ENCODE assay signal across 18 cellular contexts in the genomic region with DNA sequence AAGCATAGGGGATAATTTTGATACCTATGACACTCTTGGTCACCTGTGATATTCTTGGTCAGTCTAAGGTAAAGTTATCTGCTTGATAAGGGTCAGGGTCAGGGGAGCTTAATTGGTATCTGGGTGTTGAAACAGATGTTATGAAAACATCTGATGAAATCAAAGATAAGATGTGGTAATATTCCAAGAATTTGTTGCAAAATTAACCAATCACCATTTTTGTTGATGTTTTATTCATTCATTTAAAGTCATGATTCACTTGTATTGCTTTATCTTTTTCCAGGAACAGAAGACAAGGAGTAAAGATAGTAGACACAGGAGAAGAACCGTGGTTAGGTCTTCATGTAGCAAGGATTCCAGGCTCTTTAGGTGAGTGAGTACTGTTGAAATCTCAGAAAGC.
DNase-seq lines count a peak whose midpoint lies in the region; TF ChIP-seq lines count a peak whose summit lies in the region.
"Had no signal": no experiment of that assay in that cellular context is flagged by ENCODE, and none has a peak within 500 bp of the region (broad histone marks: within the 10 kb centered on the region; RNA-seq: fewer than 3 reads in every experiment).

No MANE protein-coding gene starts in this region.

- peaks cover 2% of the 10 kb centered on the region for H3K27me3 Mint-ChIP-seq in glutamatergic neuron (ENCODE audit: unreplicated experiment)
- H3K27me3 Mint-ChIP-seq: B cell; CD4-positive, CD25-positive, alpha-beta regulatory T cell; IgD-negative memory B cell had no signal

- H3K79me2 ChIP-seq in mammary epithelial cell (ENCODE audit: insufficient read depth, low read length) = peaks cover 37% of the 10 kb centered on the region

- H3K4me1 ChIP-seq in mammary epithelial cell (ENCODE audit: insufficient read depth, low read length) = no peaks in the 10 kb centered on the region
- H3K4me1 ChIP-seq in subcutaneous abdominal adipose tissue (ENCODE audit: control insufficient read depth in 5 of 5, insufficient read depth in 5 of 5, low read length in 5 of 5) = peaks cover 0 to 3% (median 0%) of the 10 kb centered on the region in 5 donors
- H3K4me1 ChIP-seq: Caco-2 had no signal

- H2AFZ ChIP-seq in mammary epithelial cell (ENCODE audit: low read depth, low read length) = no peak overlapping the region

- in situ Hi-C loops in mammary epithelial cell (cut with MboI; ENCODE audit: low sequenced_read_pairs in 2 of 2) = no loop called here

- H3K4me2 ChIP-seq in mammary epithelial cell (ENCODE audit: insufficient read depth, low read depth, low read length) = no peak overlapping the region

- H3K4me3 Mint-ChIP-seq in glutamatergic neuron (ENCODE audit: unreplicated experiment) = no peak overlapping the region
- H3K4me3 Mint-ChIP-seq: B cell; CD4-positive, CD25-positive, alpha-beta regulatory T cell; IgD-negative memory B cell had no signal

- no peaks in the 10 kb centered on the region for H4K20me1 ChIP-seq in mammary epithelial cell (ENCODE audit: insufficient read depth, low read length)

- no peak overlapping the region for H3K27ac Mint-ChIP-seq in glutamatergic neuron (ENCODE audit: unreplicated experiment)
- H3K27ac Mint-ChIP-seq: B cell; CD4-positive, CD25-positive, alpha-beta regulatory T cell; IgD-negative memory B cell had no signal

- H3K4me1 Mint-ChIP-seq in glutamatergic neuron (ENCODE audit: low read depth, unreplicated experiment) = peaks cover 5% of the 10 kb centered on the region
- H3K4me1 Mint-ChIP-seq: B cell; CD4-positive, CD25-positive, alpha-beta regulatory T cell; IgD-negative memory B cell had no signal

- H3K9ac ChIP-seq in mammary epithelial cell (ENCODE audit: insufficient read depth, low read length) = no peak overlapping the region
- H3K9ac ChIP-seq in subcutaneous abdominal adipose tissue (ENCODE audit: low read length in 5 of 5) = peak overlapping the region in 1 of 5 donors; percentile 46

- dilution Hi-C loops in mammary epithelial cell (cut with HindIII; ENCODE audit: low sequenced_read_pairs) = no loop called here

- peaks cover 2% of the 10 kb centered on the region for H3K9me3 Mint-ChIP-seq in glutamatergic neuron (ENCODE audit: unreplicated experiment)

- intact Hi-C loops in mammary epithelial cell (cut with micrococcal nuclease) = no loop called here

- DNase-seq in NCI-H226 = peak; percentile 29
- no peak for DNase-seq in mammary epithelial cell
- peak; percentile 54 for DNase-seq in iris pigment epithelial cell (ENCODE audit: low read depth)
- DNase-seq in NCI-H1092 (lab: John Stamatoyannopoulos, UW) = no peak
- DNase-seq in glutamatergic neuron = no peak
- DNase-seq in NOMO-1 treated with dmso at 0.1 percent for 144 hours (lab: John Stamatoyannopoulos, UW; ENCODE audit: unreplicated experiment) = no peak
- DNase-seq: Caco-2; CD4-positive, CD25-positive, alpha-beta regulatory T cell; Kasumi-1; MV-4-11; NCI-H1417 treated with DMSO at 0.1 percent for 48 hours; NCI-H1930; NCI-H446; NCI-H748 treated with DMSO at 0.1 percent for 48 hours; PC-3 had no signal

- 100% methylated on average over 1 of the region's 1 CpG for WGBS in mammary epithelial cell (ENCODE audit: low coverage, missing lambda C conversion rate)

- H3K4me3 ChIP-seq in mammary epithelial cell (replicated peaks in 1 of 3; ENCODE audit: insufficient read depth in 1 of 3, low read depth in 2 of 3, low read length in 3 of 3) (no peak overlapping the region), subcutaneous abdominal adipose tissue (ENCODE audit: low read depth in 1 of 5, low read length in 5 of 5) (no peak overlapping the region)

- no peak for TF ChIP-seq CTCF in mammary epithelial cell (conservative IDR thresholded peaks at IDR 0.05 in 1 of 2, IDR thresholded peaks at IDR 0.05 in 1 of 2; ENCODE audit: extremely low read depth in 1 of 2, insufficient read depth in 1 of 2, low read depth in 1 of 2, low read length in 2 of 2)
- TF ChIP-seq CTCF in glutamatergic neuron (IDR thresholded peaks at IDR 0.05; ENCODE audit: partially characterized antibody, unreplicated experiment) = no peak

- H3K9me3 ChIP-seq in mammary epithelial cell (replicated peaks; ENCODE audit: insufficient read depth, low read length) (no peaks in the 10 kb centered on the region), subcutaneous abdominal adipose tissue (ENCODE audit: control insufficient read depth in 5 of 5, low read length in 5 of 5) (no peaks in the 10 kb centered on the region)
- H3K9me3 ChIP-seq: Caco-2 had no signal

- CTCF ChIA-PET in mammary epithelial cell (lab: Charles Lee; ENCODE audit: low non-redundant PET) = no interaction called here

- BruUV-seq in mammary epithelial cell (replicated peaks; lab: Mats Ljungman, UMichigan) = no TSS peak

- H3K36me3 Mint-ChIP-seq in glutamatergic neuron (ENCODE audit: unreplicated experiment) = no peaks in the 10 kb centered on the region
- H3K36me3 Mint-ChIP-seq: CD4-positive, CD25-positive, alpha-beta regulatory T cell had no signal

- peak overlapping the region; percentile 17 for H3K27ac ChIP-seq in mammary epithelial cell (ENCODE audit: insufficient read depth, low read depth, low read length)
- H3K27ac ChIP-seq in subcutaneous abdominal adipose tissue (ENCODE audit: low read depth, low read length) = peak overlapping the region; percentile 62

- H3K27me3 ChIP-seq in mammary epithelial cell (ENCODE audit: insufficient read depth, low read length) (no peaks in the 10 kb centered on the region), subcutaneous abdominal adipose tissue (ENCODE audit: control insufficient read depth in 5 of 5, insufficient read depth in 4 of 5, low read length in 5 of 5) (no peaks in the 10 kb centered on the region)

- H3K36me3 ChIP-seq in mammary epithelial cell (ENCODE audit: insufficient read depth, low read length) (peaks cover 41% of the 10 kb centered on the region), subcutaneous abdominal adipose tissue (ENCODE audit: control insufficient read depth in 5 of 5, insufficient read depth in 5 of 5, low read length in 5 of 5) (no peaks in the 10 kb centered on the region)

Comparison
In these comparisons a context has a peak if more than half of its experiments do, and no peak if none do; other contexts are left out.
1. DNase-seq: peak in NCI-H226 (single experiment) and iris pigment epithelial cell (single experiment); none in mammary epithelial cell (single experiment), NCI-H1092 (single experiment), glutamatergic neuron (single experiment) and NOMO-1 treated with dmso at 0.1 percent for 144 hours (single experiment).